In genomic region chr6:34232901-34233300, GRCh38 we compare ENCODE assay signal across 1 cellular context.
TF ChIP-seq lines count a peak whose summit lies in the region.

No MANE protein-coding gene starts in this region.

TF ChIP-seq in GM23338, 12 proteins besides CTCF, POLR2A, EP300 and RAD21 (continued from another document):
- TF ChIP-seq ZNF462 (CRISPR knock-in tag; IDR thresholded peaks at IDR 0.05) (no peak), NANOG (IDR thresholded peaks at IDR 0.05; ENCODE audit: borderline replicate concordance) (no peak), EZH2phosphoT487 (IDR thresholded peaks at IDR 0.05; ENCODE audit: unreplicated experiment) (no peak), REST (IDR thresholded peaks at IDR 0.05; ENCODE audit: unreplicated experiment) (no peak)
